Comparison of ENCODE assay signal across 33 cellular contexts in genomic region chrX:136475236-136475635, GRCh38. TPM values are rescaled to one million over a fixed set of nuclear protein-coding genes. Genes with fewer than 3 reads are reported as not detected.
"Had no signal": no experiment of that assay in that cellular context is flagged by ENCODE, and none has a peak within 500 bp of the region (broad histone marks: within the 10 kb centered on the region; RNA-seq: fewer than 3 reads in every experiment).

No MANE protein-coding gene starts in this region.

- H3K27ac Mint-ChIP-seq: activated CD4-positive, alpha-beta memory T cell treated with anti-CD3 and anti-CD28 coated beads, Interleukin-2, amount 10 ng/mL, durations not matched to agents 7 days and 5 days; activated CD8-positive, alpha-beta memory T cell treated with anti-CD3 and anti-CD28 coated beads, Interleukin-2, amount 10 ng/mL, durations not matched to agents 7 days and 5 days; activated naive CD8-positive, alpha-beta T cell treated with anti-CD3 and anti-CD28 coated beads for 36 hours had no signal

- H3K4me3 ChIP-seq: cardiac muscle cell, SJCRH30, SK-N-MC had no signal

- H3K4me1 Mint-ChIP-seq: activated CD8-positive, alpha-beta memory T cell treated with anti-CD3 and anti-CD28 coated beads, Interleukin-2, amount 10 ng/mL, durations not matched to agents 7 days and 5 days; activated naive CD8-positive, alpha-beta T cell treated with anti-CD3 and anti-CD28 coated beads for 36 hours had no signal

- H3K36me3 ChIP-seq: cardiac muscle cell, SJCRH30, WERI-Rb-1 had no signal

- H3K4me1 ChIP-seq: SJCRH30 had no signal

- H3K4me3 Mint-ChIP-seq: activated CD4-positive, alpha-beta memory T cell treated with anti-CD3 and anti-CD28 coated beads, Interleukin-2, amount 10 ng/mL, durations not matched to agents 7 days and 5 days; activated CD8-positive, alpha-beta memory T cell treated with anti-CD3 and anti-CD28 coated beads, Interleukin-2, amount 10 ng/mL, durations not matched to agents 7 days and 5 days; activated naive CD8-positive, alpha-beta T cell treated with anti-CD3 and anti-CD28 coated beads for 36 hours had no signal

- H3K27me3 Mint-ChIP-seq: activated CD4-positive, alpha-beta memory T cell treated with anti-CD3 and anti-CD28 coated beads, Interleukin-2, amount 10 ng/mL, durations not matched to agents 7 days and 5 days; activated CD8-positive, alpha-beta memory T cell treated with anti-CD3 and anti-CD28 coated beads, Interleukin-2, amount 10 ng/mL, durations not matched to agents 7 days and 5 days; activated naive CD8-positive, alpha-beta T cell treated with anti-CD3 and anti-CD28 coated beads for 36 hours had no signal

- H3K27me3 ChIP-seq: cardiac muscle cell, SJCRH30 had no signal

- H3K4me2 ChIP-seq: KMS-11 had no signal

- H3K9me3 Mint-ChIP-seq: activated CD4-positive, alpha-beta memory T cell treated with anti-CD3 and anti-CD28 coated beads, Interleukin-2, amount 10 ng/mL, durations not matched to agents 7 days and 5 days; activated naive CD8-positive, alpha-beta T cell treated with anti-CD3 and anti-CD28 coated beads for 36 hours had no signal

- H3K9ac ChIP-seq: KMS-11 had no signal

- H3K36me3 Mint-ChIP-seq: activated CD8-positive, alpha-beta memory T cell treated with anti-CD3 and anti-CD28 coated beads, Interleukin-2, amount 10 ng/mL, durations not matched to agents 7 days and 5 days; activated naive CD8-positive, alpha-beta T cell treated with anti-CD3 and anti-CD28 coated beads for 36 hours had no signal

- H3K9me3 ChIP-seq: SJCRH30 had no signal

- H3K27ac ChIP-seq: cardiac muscle cell, KMS-11, SJCRH30, SK-N-MC, WERI-Rb-1 had no signal

- DNase-seq: activated CD4-positive, alpha-beta memory T cell treated with anti-CD3 and anti-CD28 coated beads, Interleukin-2, amount 10 ng/mL, durations not matched to agents 7 days and 5 days; activated CD4-positive, alpha-beta T cell treated with anti-CD3 and anti-CD28 coated beads for 1 hour; activated CD4-positive, alpha-beta T cell treated with anti-CD3 and anti-CD28 coated beads for 48 hours; activated CD4-positive, CD25-positive, alpha-beta regulatory T cell; activated CD8-positive, alpha-beta memory T cell treated with anti-CD3 and anti-CD28 coated beads for 24 hours; activated CD8-positive, alpha-beta memory T cell treated with anti-CD3 and anti-CD28 coated beads, Interleukin-2, amount 10 ng/mL, durations not matched to agents 7 days and 5 days; activated CD8-positive, alpha-beta memory T cell treated with anti-CD3 and anti-CD28 coated beads, Interleukin-2, amount 50 U/mL, for 48 hours; activated effector memory CD4-positive, alpha-beta T cell treated with Interleukin-2 at 50 U/mL for 16 hours; activated naive CD4-positive, alpha-beta T cell treated with anti-CD3 and anti-CD28 coated beads, Interleukin-2, amount 50 U/mL, for 16 hours; activated naive CD8-positive, alpha-beta T cell treated with anti-CD3 and anti-CD28 coated beads for 36 hours; activated T-cell treated with anti-CD3 and anti-CD28 coated beads, Interleukin-2, amount 50 U/mL, for 48 hours; amniotic stem cell; aorta; NCI-H1048; NCI-H1105 treated with DMSO at 0.1 percent for 48 hours; NCI-H1436; NCI-H1694; NCI-H1930; NCI-H2081 treated with DMSO at 0.1 percent for 48 hours; NCI-H226; NCI-H446 treated with DMSO at 0.1 percent for 48 hours; NCI-H524 treated with DMSO at 0.1 percent for 48 hours; SHP77; SJCRH30; T1000; WERI-Rb-1 had no signal

RNA-seq across cellular contexts. Expression of gene BRS3, which starts 12.5 kb away (rescaled TPM):
- total RNA-seq: activated CD4-positive, alpha-beta memory T cell treated with anti-CD3 and anti-CD28 coated beads, Interleukin-2, amount 10 ng/mL, durations not matched to agents 7 days and 5 days; activated CD8-positive, alpha-beta memory T cell treated with anti-CD3 and anti-CD28 coated beads, Interleukin-2, amount 10 ng/mL, durations not matched to agents 7 days and 5 days; activated naive CD8-positive, alpha-beta T cell treated with anti-CD3 and anti-CD28 coated beads for 36 hours; aorta; cardiac muscle cell; MCF 10A; RPMI7951; SJCRH30; T-helper 1 cell treated with Interleukin-12 subunit alpha and Interleukin-12 subunit beta and Interleukin-4 antibody, amounts not matched to agents 30 ng/mL and 1 ng/mL, for 36 hours; T-helper 2 cell treated with Interferon-gamma antibody and Interleukin-4, amounts not matched to agents 100 ng/mL and 5 ng/mL, for 36 hours had no signal
- polyA plus RNA-seq: aorta had no signal

RNA-seq across cellular contexts. Expression of gene VGLL1, which starts 56.8 kb away (rescaled TPM):
- total RNA-seq: activated CD4-positive, alpha-beta memory T cell treated with anti-CD3 and anti-CD28 coated beads, Interleukin-2, amount 10 ng/mL, durations not matched to agents 7 days and 5 days; activated CD8-positive, alpha-beta memory T cell treated with anti-CD3 and anti-CD28 coated beads, Interleukin-2, amount 10 ng/mL, durations not matched to agents 7 days and 5 days; activated naive CD8-positive, alpha-beta T cell treated with anti-CD3 and anti-CD28 coated beads for 36 hours; aorta; cardiac muscle cell; MCF 10A; RPMI7951; SJCRH30; T-helper 1 cell treated with Interleukin-12 subunit alpha and Interleukin-12 subunit beta and Interleukin-4 antibody, amounts not matched to agents 30 ng/mL and 1 ng/mL, for 36 hours; T-helper 2 cell treated with Interferon-gamma antibody and Interleukin-4, amounts not matched to agents 100 ng/mL and 5 ng/mL, for 36 hours had no signal
- polyA plus RNA-seq: aorta, cardiac muscle cell had no signal
